Comparison of ENCODE assay signal across 25 cellular contexts in the genomic region with DNA sequence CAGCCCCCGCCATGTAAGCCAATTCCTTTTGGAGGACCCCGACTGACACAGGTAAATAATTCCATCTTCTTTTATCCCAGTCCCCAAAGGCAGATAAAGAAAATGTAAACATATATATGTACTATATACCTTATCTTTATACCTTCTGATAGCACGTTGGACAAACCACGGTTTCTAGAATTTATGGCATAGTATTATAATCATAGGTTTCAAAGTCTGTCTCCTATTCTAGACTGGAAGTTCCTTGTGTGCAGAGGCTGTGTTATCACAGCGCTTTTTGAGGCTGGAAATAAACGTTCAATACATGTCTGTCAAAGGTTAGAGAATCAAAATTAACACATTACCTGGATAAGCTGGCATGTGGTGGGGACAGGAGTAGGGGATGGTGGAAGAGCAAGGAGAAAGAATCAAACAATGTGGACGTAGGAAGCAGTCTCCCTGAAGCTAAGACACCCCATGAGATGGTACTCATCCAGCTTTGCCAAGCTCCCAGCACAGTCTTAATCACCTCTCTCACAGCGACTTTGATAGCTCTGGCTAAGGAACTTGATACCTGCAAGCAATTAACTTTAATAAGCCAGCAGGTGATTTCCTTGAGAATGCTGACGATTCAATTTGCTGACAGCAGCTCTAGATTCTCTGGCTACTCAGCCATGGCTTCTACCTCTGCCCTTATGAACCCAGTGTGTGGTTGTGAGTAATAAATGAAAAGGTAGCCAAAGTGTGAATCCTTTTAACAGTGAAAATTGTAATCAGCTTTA.
DNase-seq lines count a peak whose midpoint lies in the region; ATAC-seq, FAIRE-seq and TF ChIP-seq lines count a peak whose summit lies in the region.
"Had no signal": no experiment of that assay in that cellular context is flagged by ENCODE, and none has a peak within 500 bp of the region (broad histone marks: within the 10 kb centered on the region; RNA-seq: fewer than 3 reads in every experiment).

No MANE protein-coding gene starts in this region.

- H3K36me3 ChIP-seq in small intestine (ENCODE audit: control insufficient read depth in 2 of 2, insufficient read depth in 2 of 2, low read length in 2 of 2) (no peaks in the 10 kb centered on the region), gastroesophageal sphincter (no peaks in the 10 kb centered on the region)
- H3K36me3 ChIP-seq: upper lobe of left lung had no signal

- H3K27ac ChIP-seq in small intestine (ENCODE audit: low read depth in 1 of 2, low read length in 1 of 2) (peak overlapping the region; percentile 22 to 38), gastroesophageal sphincter (no peak overlapping the region)
- H3K27ac ChIP-seq: A549, GM23248, upper lobe of left lung had no signal

- ATAC-seq in gastroesophageal sphincter, result no peak
- no peak for ATAC-seq in GM21619 (IDR thresholded peaks at IDR 0.05; ENCODE audit: unreplicated experiment)
- ATAC-seq: A549; activated T-cell treated with anti-CD3 and anti-CD28 coated beads, Interleukin-2, amount 50 U/mL, for 4 hours had no signal

- peak; percentile 15 for FAIRE-seq in small intestine (lab: Jason Lieb, UNC)
- FAIRE-seq: A549, colon, GM18507 had no signal

- 16 to 56% (median 32%) methylated on average over 9 of the region's 9 CpGs for WGBS in small intestine, 3 donors
- 58 to 80% methylated on average over 6 to 9 of the region's 9 CpGs for WGBS in gastroesophageal sphincter (ENCODE audit: low coverage in 1 of 2), 2 donors

- no peak for TF ChIP-seq CTCF in gastroesophageal sphincter (IDR thresholded peaks at IDR 0.05)

- no peak for TF ChIP-seq EP300 in gastroesophageal sphincter (IDR thresholded peaks at IDR 0.05)

- H3K4me3 ChIP-seq in small intestine (ENCODE audit: low read depth in 1 of 2, low read length in 2 of 2) (no peak overlapping the region), gastroesophageal sphincter (no peak overlapping the region)
- H3K4me3 ChIP-seq: A549, GM23248, lung, upper lobe of left lung had no signal

- TF ChIP-seq POLR2A in gastroesophageal sphincter (IDR thresholded peaks at IDR 0.05), result no peak

- DNase-seq in NCI-H2227 (lab: John Stamatoyannopoulos, UW; ENCODE audit: unreplicated experiment), result peak; percentile 9
- no peak for DNase-seq in NCI-H2227 treated with DMSO at 0.1 percent for 48 hours (lab: John Stamatoyannopoulos, UW)
- DNase-seq in NCI-H69 (lab: John Stamatoyannopoulos, UW), result peak; percentile 13
- peak; percentile 13 for DNase-seq in iPS-NIHi11 (ENCODE audit: low spot score)
- DNase-seq in small intestine, result peak; percentile 95
- DNase-seq in activated naive CD4-positive, alpha-beta T cell (lab: John Stamatoyannopoulos, UW), result no peak
- DNase-seq: activated CD4-positive, alpha-beta T cell treated with anti-CD3 and anti-CD28 coated beads for 4 hours; activated naive CD4-positive, alpha-beta T cell treated with anti-CD3 and anti-CD28 coated beads for 36 hours; activated T-cell treated with anti-CD3 and anti-CD28 coated beads, Interleukin-2, amount 50 U/mL, for 4 hours; DMS79; effector memory CD4-positive, alpha-beta T cell; foreskin fibroblast; GF-D8; GM23248; KBM-7; NCI-H1694 treated with DMSO at 0.1 percent for 48 hours; SK-N-SH; T-helper 2 cell; upper lobe of left lung had no signal

- no peaks in the 10 kb centered on the region for H3K9me3 ChIP-seq in small intestine (ENCODE audit: control insufficient read depth, low read depth)
- H3K9me3 ChIP-seq in gastroesophageal sphincter, result no peaks in the 10 kb centered on the region
- H3K9me3 ChIP-seq: A549, SK-N-SH, upper lobe of left lung had no signal

- H3K4me1 ChIP-seq in small intestine (ENCODE audit: control insufficient read depth in 2 of 2, insufficient read depth in 1 of 2, low read depth in 1 of 2, low read length in 1 of 2) (peaks cover 0 to 3% of the 10 kb centered on the region in 2 donors), gastroesophageal sphincter (no peaks in the 10 kb centered on the region)
- H3K4me1 ChIP-seq: A549, upper lobe of left lung had no signal

- H3K27me3 ChIP-seq in small intestine (ENCODE audit: control insufficient read depth in 2 of 2, insufficient read depth in 2 of 2, low read length in 2 of 2) (no peaks in the 10 kb centered on the region), gastroesophageal sphincter (no peaks in the 10 kb centered on the region)
- H3K27me3 ChIP-seq: upper lobe of left lung had no signal

Comparison
In these comparisons a context has a peak if more than half of its experiments do, and no peak if none do; other contexts are left out.
1. DNase-seq: peak in NCI-H2227 (single experiment), NCI-H69 (single experiment), iPS-NIHi11 (single experiment) and small intestine (single experiment); none in NCI-H2227 treated with DMSO at 0.1 percent for 48 hours (single experiment) and activated naive CD4-positive, alpha-beta T cell (0 of 4).
2. H3K27ac ChIP-seq: peak in small intestine (2 of 2); none in gastroesophageal sphincter (0 of 4).